In genomic region chr19:18637644-18638630, GRCh38 we compare ENCODE assay signal across 1 cellular context.
TF ChIP-seq lines count a peak whose summit lies in the region.

No MANE protein-coding gene starts in this region.

TF ChIP-seq in endothelial cell of umbilical vein, 7 proteins besides CTCF, POLR2A, EP300 and RAD21:
- TF ChIP-seq JUN (IDR thresholded peaks at IDR 0.05; ENCODE audit: borderline replicate concordance, insufficient read depth, insufficient read length, low read depth) (no peak), FOS (IDR thresholded peaks at IDR 0.05; ENCODE audit: borderline replicate concordance, insufficient read depth, low read length) (no peak), MYC (IDR thresholded peaks at IDR 0.05; ENCODE audit: low read depth, low read length) (no peak), EZH2 (IDR thresholded peaks at IDR 0.05; ENCODE audit: borderline replicate concordance, low read depth, low read length, severe bottlenecking) (no peak), GATA2 (IDR thresholded peaks at IDR 0.05; ENCODE audit: insufficient read depth, insufficient read length, low read depth, low read length) (no peak), MAX (IDR thresholded peaks at IDR 0.05; ENCODE audit: insufficient read depth, insufficient read length) (no peak), POLR2AphosphoS5 (IDR thresholded peaks at IDR 0.05; ENCODE audit: insufficient read depth, low read depth, low read length) (no peak)
